27 cellular contexts compared by ENCODE assay signal in genomic region chr5:42592401-42592800, GRCh38.
"Had no signal": no experiment of that assay in that cellular context is flagged by ENCODE, and none has a peak within 500 bp of the region (broad histone marks: within the 10 kb centered on the region; RNA-seq: fewer than 3 reads in every experiment).

No MANE protein-coding gene starts in this region.

- FAIRE-seq: TTC549 had no signal

- ATAC-seq: activated CD8-positive, alpha-beta memory T cell treated with anti-CD3 and anti-CD28 coated beads, Interleukin-2, amount 10 ng/mL, durations not matched to agents 7 days and 5 days; activated CD8-positive, alpha-beta T cell treated with anti-CD3 and anti-CD28 coated beads, Interleukin-2, amount 10 ng/mL, durations not matched to agents 7 days and 5 days; activated naive CD8-positive, alpha-beta T cell treated with anti-CD3 and anti-CD28 coated beads, Interleukin-2, amount 50 U/mL, for 24 hours had no signal

- H3K27me3 ChIP-seq: ascending aorta had no signal

- H3K9me3 ChIP-seq: ascending aorta had no signal

- H3K4me3 ChIP-seq: ascending aorta had no signal

- DNase-seq: activated B cell treated with CpG ODN at 0.5 μM for 24 hours; activated CD4-positive, alpha-beta memory T cell treated with anti-CD3 and anti-CD28 coated beads, Interleukin-2, amount 10 ng/mL, durations not matched to agents 7 days and 5 days; activated CD4-positive, alpha-beta T cell treated with anti-CD3 and anti-CD28 coated beads for 48 hours; activated CD4-positive, alpha-beta T cell treated with anti-CD3 and anti-CD28 coated beads, Interleukin-2, amount 10 ng/mL, durations not matched to agents 7 days and 5 days; activated CD4-positive, alpha-beta T cell treated with anti-CD3 and anti-CD28 coated beads, Interleukin-2, amount 50 U/mL, for 48 hours; activated CD4-positive, CD25-positive, alpha-beta regulatory T cell treated with anti-CD3 and anti-CD28 coated beads, Interleukin-2, amount 50 U/mL, for 72 hours; activated CD8-positive, alpha-beta memory T cell treated with anti-CD3 and anti-CD28 coated beads for 24 hours; activated CD8-positive, alpha-beta memory T cell treated with anti-CD3 and anti-CD28 coated beads, Interleukin-2, amount 10 ng/mL, durations not matched to agents 7 days and 5 days; activated CD8-positive, alpha-beta memory T cell treated with anti-CD3 and anti-CD28 coated beads, Interleukin-2, amount 50 U/mL, for 48 hours; activated CD8-positive, alpha-beta T cell treated with anti-CD3 and anti-CD28 coated beads, Interleukin-2, amount 10 ng/mL, durations not matched to agents 7 days and 5 days; activated effector memory CD4-positive, alpha-beta T cell treated with Interleukin-2 at 50 U/mL for 16 hours; activated gamma-delta T cell; activated naive CD4-positive, alpha-beta T cell treated with anti-CD3 and anti-CD28 coated beads, Interleukin-2, amount 10 ng/mL, durations not matched to agents 7 days and 5 days; activated naive CD4-positive, alpha-beta T cell treated with Interleukin-2 at 50 U/mL for 16 hours; activated naive CD8-positive, alpha-beta T cell treated with anti-CD3 and anti-CD28 coated beads, Interleukin-2, amount 10 ng/mL, durations not matched to agents 7 days and 5 days; activated naive CD8-positive, alpha-beta T cell treated with anti-CD3 and anti-CD28 coated beads, Interleukin-2, amount 50 U/mL, for 24 hours; activated T-cell treated with anti-CD3 and anti-CD28 coated beads, Interleukin-2, amount 50 U/mL, for 24 hours; activated T-cell treated with anti-CD3 and anti-CD28 coated beads, Interleukin-2, amount 50 U/mL, for 48 hours; amygdala; anterior cingulate cortex; central memory CD4-positive, alpha-beta T cell; T-helper 1 cell; T-helper 2 cell; T-helper 9 cell had no signal

- H3K27ac ChIP-seq: ascending aorta, VCaP had no signal

- H3K36me3 ChIP-seq: ascending aorta had no signal
